ENCODE assay signal across 1 cellular context in the genomic region with DNA sequence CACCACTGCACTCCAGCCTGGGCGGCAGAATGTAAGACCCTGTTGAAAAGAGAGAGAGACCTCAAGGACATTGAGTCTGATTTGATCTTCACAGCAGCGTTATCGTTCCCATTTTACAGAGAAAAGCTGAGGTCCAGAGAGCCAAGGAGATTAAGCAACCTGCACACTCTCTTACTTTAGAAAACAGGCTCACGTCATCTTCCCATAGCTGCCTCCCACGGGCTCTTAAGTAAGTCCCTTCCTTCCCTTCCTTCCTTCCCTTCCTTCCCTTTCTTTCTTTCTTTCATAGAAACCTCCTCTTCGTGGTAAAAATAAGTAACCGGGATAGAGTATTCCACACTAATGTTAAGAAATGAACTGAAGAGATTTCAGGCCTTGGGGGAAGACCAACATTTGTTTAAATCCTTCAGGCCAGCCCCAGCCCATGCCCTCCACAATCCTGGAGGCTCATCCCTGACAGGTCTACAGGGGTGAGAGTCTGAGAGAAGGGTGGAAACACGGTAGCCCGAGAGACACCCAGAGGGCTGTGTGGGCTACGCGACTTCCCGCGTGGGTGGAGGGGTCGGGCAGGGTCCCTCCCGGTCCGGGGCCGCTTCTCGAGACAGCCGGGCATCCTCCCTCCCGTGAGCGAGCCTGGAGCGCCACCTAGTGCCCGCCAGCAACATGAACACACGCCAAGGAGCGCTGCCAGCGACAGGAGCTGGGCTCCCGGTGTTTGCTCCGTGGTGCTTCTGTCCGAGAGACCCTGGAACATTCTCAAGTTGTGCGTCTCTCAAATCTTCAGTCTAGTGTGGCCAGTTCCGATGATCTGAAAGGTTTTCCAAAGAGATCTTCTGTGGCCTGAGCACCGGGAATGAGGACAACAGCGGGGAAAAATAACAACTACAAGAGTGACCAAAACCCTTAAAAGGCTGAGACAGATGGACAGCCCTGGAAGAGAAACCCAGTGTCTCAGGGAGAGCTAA.
TF ChIP-seq lines count a peak whose summit lies in the region.

No MANE protein-coding gene starts in this region.

TF ChIP-seq in HepG2, 621 proteins besides CTCF, POLR2A, EP300 and RAD21 (continued from another document and continues in another):
- no peak for TF ChIP-seq HINFP (CRISPR knock-in tag; IDR thresholded peaks at IDR 0.05; ENCODE audit: low read depth)
- TF ChIP-seq ZBTB8A (CRISPR knock-in tag; IDR thresholded peaks at IDR 0.05; ENCODE audit: borderline replicate concordance, low read depth), result no peak
- no peak for TF ChIP-seq HOMEZ (CRISPR knock-in tag; IDR thresholded peaks at IDR 0.05; ENCODE audit: low read depth)
- no peak for TF ChIP-seq NR2F2 (IDR thresholded peaks at IDR 0.05; ENCODE audit: borderline replicate concordance, low read depth)
- TF ChIP-seq ZFP41 (CRISPR knock-in tag; IDR thresholded peaks at IDR 0.05; ENCODE audit: borderline replicate concordance), result 0 out of 2 replicates have a peak, but pooled peaks have one; percentile 41
- no peak for TF ChIP-seq KLF6 (CRISPR knock-in tag; IDR thresholded peaks at IDR 0.05)
- TF ChIP-seq ZNF567 (CRISPR knock-in tag; IDR thresholded peaks at IDR 0.05; ENCODE audit: borderline replicate concordance), result no peak
- TF ChIP-seq, protein P1, sequence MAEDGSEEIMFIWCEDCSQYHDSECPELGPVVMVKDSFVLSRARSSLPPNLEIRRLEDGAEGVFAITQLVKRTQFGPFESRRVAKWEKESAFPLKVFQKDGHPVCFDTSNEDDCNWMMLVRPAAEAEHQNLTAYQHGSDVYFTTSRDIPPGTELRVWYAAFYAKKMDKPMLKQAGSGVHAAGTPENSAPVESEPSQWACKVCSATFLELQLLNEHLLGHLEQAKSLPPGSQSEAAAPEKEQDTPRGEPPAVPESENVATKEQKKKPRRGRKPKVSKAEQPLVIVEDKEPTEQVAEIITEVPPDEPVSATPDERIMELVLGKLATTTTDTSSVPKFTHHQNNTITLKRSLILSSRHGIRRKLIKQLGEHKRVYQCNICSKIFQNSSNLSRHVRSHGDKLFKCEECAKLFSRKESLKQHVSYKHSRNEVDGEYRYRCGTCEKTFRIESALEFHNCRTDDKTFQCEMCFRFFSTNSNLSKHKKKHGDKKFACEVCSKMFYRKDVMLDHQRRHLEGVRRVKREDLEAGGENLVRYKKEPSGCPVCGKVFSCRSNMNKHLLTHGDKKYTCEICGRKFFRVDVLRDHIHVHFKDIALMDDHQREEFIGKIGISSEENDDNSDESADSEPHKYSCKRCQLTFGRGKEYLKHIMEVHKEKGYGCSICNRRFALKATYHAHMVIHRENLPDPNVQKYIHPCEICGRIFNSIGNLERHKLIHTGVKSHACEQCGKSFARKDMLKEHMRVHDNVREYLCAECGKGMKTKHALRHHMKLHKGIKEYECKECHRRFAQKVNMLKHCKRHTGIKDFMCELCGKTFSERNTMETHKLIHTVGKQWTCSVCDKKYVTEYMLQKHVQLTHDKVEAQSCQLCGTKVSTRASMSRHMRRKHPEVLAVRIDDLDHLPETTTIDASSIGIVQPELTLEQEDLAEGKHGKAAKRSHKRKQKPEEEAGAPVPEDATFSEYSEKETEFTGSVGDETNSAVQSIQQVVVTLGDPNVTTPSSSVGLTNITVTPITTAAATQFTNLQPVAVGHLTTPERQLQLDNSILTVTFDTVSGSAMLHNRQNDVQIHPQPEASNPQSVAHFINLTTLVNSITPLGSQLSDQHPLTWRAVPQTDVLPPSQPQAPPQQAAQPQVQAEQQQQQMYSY (CRISPR knock-in tag; IDR thresholded peaks at IDR 0.05), result no peak
- TF ChIP-seq GPN1 (CRISPR knock-in tag; IDR thresholded peaks at IDR 0.05; ENCODE audit: borderline replicate concordance), result no peak
- TF ChIP-seq ZSCAN20 (CRISPR knock-in tag; IDR thresholded peaks at IDR 0.05; ENCODE audit: borderline replicate concordance), result no peak
- TF ChIP-seq HDAC1 (CRISPR knock-in tag; IDR thresholded peaks at IDR 0.05), result no peak
- TF ChIP-seq, protein P2, sequence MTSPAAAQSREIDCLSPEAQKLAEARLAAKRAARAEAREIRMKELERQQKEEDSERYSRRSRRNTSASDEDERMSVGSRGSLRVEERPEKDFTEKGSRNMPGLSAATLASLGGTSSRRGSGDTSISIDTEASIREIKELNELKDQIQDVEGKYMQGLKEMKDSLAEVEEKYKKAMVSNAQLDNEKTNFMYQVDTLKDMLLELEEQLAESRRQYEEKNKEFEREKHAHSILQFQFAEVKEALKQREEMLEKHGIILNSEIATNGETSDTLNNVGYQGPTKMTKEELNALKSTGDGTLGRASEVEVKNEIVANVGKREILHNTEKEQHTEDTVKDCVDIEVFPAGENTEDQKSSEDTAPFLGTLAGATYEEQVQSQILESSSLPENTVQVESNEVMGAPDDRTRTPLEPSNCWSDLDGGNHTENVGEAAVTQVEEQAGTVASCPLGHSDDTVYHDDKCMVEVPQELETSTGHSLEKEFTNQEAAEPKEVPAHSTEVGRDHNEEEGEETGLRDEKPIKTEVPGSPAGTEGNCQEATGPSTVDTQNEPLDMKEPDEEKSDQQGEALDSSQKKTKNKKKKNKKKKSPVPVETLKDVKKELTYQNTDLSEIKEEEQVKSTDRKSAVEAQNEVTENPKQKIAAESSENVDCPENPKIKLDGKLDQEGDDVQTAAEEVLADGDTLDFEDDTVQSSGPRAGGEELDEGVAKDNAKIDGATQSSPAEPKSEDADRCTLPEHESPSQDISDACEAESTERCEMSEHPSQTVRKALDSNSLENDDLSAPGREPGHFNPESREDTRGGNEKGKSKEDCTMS (CRISPR knock-in tag; conservative IDR thresholded peaks at IDR 0.05), result no peak
- TF ChIP-seq NR1H2 (CRISPR knock-in tag; IDR thresholded peaks at IDR 0.05; ENCODE audit: borderline replicate concordance, low read depth), result no peak
- TF ChIP-seq, protein P3, sequence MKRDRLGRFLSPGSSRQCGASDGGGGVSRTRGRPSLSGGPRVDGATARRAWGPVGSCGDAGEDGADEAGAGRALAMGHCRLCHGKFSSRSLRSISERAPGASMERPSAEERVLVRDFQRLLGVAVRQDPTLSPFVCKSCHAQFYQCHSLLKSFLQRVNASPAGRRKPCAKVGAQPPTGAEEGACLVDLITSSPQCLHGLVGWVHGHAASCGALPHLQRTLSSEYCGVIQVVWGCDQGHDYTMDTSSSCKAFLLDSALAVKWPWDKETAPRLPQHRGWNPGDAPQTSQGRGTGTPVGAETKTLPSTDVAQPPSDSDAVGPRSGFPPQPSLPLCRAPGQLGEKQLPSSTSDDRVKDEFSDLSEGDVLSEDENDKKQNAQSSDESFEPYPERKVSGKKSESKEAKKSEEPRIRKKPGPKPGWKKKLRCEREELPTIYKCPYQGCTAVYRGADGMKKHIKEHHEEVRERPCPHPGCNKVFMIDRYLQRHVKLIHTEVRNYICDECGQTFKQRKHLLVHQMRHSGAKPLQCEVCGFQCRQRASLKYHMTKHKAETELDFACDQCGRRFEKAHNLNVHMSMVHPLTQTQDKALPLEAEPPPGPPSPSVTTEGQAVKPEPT (CRISPR knock-in tag; IDR thresholded peaks at IDR 0.05; ENCODE audit: low read depth), result no peak
- no peak for TF ChIP-seq RFXANK (CRISPR knock-in tag; IDR thresholded peaks at IDR 0.05)
- peak; percentile 58; the same call in 1 of the 2 replicates for TF ChIP-seq FOXK1 (CRISPR knock-in tag; IDR thresholded peaks at IDR 0.05; ENCODE audit: borderline replicate concordance, low read depth)
- no peak for TF ChIP-seq ZBTB42 (CRISPR knock-in tag; IDR thresholded peaks at IDR 0.05)
- no peak for TF ChIP-seq U2AF1 (optimal IDR thresholded peaks at IDR 0.05; ENCODE audit: low read depth, low read length)
- TF ChIP-seq ARNT2 (CRISPR knock-in tag; IDR thresholded peaks at IDR 0.05; ENCODE audit: low read depth), result no peak
- no peak for TF ChIP-seq JUNB (CRISPR knock-in tag; IDR thresholded peaks at IDR 0.05; ENCODE audit: borderline replicate concordance)
- no peak for TF ChIP-seq MEIS1 (CRISPR knock-in tag; IDR thresholded peaks at IDR 0.05; ENCODE audit: borderline replicate concordance)
- TF ChIP-seq PRPF4 (IDR thresholded peaks at IDR 0.05; ENCODE audit: low read depth, low read length, poor library complexity, severe bottlenecking), result no peak
- no peak for TF ChIP-seq RARA (CRISPR knock-in tag; IDR thresholded peaks at IDR 0.05)
- no peak for TF ChIP-seq MNT (IDR thresholded peaks at IDR 0.05)
- TF ChIP-seq, protein P4, sequence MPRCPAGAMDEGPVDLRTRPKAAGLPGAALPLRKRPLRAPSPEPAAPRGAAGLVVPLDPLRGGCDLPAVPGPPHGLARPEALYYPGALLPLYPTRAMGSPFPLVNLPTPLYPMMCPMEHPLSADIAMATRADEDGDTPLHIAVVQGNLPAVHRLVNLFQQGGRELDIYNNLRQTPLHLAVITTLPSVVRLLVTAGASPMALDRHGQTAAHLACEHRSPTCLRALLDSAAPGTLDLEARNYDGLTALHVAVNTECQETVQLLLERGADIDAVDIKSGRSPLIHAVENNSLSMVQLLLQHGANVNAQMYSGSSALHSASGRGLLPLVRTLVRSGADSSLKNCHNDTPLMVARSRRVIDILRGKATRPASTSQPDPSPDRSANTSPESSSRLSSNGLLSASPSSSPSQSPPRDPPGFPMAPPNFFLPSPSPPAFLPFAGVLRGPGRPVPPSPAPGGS (CRISPR knock-in tag; IDR thresholded peaks at IDR 0.05), result no peak
- no peak for TF ChIP-seq ZNF549 (CRISPR knock-in tag; IDR thresholded peaks at IDR 0.05)
- TF ChIP-seq NFIB (CRISPR knock-in tag; IDR thresholded peaks at IDR 0.05; ENCODE audit: borderline replicate concordance), result no peak
- TF ChIP-seq PCBP1 (IDR thresholded peaks at IDR 0.05; ENCODE audit: borderline replicate concordance, low read depth, low read length), result no peak
- TF ChIP-seq, protein P5, sequence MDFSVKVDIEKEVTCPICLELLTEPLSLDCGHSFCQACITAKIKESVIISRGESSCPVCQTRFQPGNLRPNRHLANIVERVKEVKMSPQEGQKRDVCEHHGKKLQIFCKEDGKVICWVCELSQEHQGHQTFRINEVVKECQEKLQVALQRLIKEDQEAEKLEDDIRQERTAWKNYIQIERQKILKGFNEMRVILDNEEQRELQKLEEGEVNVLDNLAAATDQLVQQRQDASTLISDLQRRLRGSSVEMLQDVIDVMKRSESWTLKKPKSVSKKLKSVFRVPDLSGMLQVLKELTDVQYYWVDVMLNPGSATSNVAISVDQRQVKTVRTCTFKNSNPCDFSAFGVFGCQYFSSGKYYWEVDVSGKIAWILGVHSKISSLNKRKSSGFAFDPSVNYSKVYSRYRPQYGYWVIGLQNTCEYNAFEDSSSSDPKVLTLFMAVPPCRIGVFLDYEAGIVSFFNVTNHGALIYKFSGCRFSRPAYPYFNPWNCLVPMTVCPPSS (IDR thresholded peaks at IDR 0.05), result no peak
- TF ChIP-seq ZNF737 (CRISPR knock-in tag; IDR thresholded peaks at IDR 0.05; ENCODE audit: borderline replicate concordance), result no peak
